Comparison of ENCODE assay signal across 2 cellular contexts in the genomic region with DNA sequence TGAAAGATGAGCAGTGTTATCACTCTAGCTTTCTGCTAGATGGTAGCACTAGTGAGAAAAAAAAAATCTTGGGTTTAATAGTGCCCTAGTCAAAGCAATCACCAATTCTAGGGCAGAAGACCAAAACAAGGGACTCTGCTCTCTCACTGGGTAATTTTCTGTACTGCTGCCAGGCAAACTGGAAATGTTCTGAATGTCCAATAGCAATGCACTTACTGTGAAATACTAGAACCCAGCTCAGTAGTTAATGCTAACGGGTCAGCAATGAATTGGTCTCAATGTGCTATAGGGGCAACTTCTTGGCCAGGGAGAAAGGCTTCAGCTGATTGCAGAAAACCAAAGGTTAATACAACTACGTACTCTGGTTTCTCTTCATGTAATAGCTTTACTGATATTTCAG.
TF ChIP-seq lines count a peak whose summit lies in the region.

No MANE protein-coding gene starts in this region.

TF ChIP-seq in SK-N-SH, 30 proteins besides CTCF, POLR2A, EP300 and RAD21 (continued from another document):
- TF ChIP-seq, protein P1, sequence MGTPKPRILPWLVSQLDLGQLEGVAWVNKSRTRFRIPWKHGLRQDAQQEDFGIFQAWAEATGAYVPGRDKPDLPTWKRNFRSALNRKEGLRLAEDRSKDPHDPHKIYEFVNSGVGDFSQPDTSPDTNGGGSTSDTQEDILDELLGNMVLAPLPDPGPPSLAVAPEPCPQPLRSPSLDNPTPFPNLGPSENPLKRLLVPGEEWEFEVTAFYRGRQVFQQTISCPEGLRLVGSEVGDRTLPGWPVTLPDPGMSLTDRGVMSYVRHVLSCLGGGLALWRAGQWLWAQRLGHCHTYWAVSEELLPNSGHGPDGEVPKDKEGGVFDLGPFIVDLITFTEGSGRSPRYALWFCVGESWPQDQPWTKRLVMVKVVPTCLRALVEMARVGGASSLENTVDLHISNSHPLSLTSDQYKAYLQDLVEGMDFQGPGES (IDR thresholded peaks at IDR 0.05; ENCODE audit: low read depth, low read length) = no peak
- TF ChIP-seq JUND (IDR thresholded peaks at IDR 0.05) = no peak
- no peak for TF ChIP-seq TEAD4 (IDR thresholded peaks at IDR 0.05; ENCODE audit: borderline replicate concordance, insufficient read depth)
- TF ChIP-seq NFIC (IDR thresholded peaks at IDR 0.05; ENCODE audit: borderline replicate concordance) = no peak
- TF ChIP-seq, protein P2, sequence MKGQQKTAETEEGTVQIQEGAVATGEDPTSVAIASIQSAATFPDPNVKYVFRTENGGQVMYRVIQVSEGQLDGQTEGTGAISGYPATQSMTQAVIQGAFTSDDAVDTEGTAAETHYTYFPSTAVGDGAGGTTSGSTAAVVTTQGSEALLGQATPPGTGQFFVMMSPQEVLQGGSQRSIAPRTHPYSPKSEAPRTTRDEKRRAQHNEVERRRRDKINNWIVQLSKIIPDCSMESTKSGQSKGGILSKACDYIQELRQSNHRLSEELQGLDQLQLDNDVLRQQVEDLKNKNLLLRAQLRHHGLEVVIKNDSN (IDR thresholded peaks at IDR 0.05; ENCODE audit: borderline replicate concordance, low read depth) = no peak
- no peak for TF ChIP-seq REST (IDR thresholded peaks at IDR 0.05; ENCODE audit: low read depth, low read length)
- TF ChIP-seq GATA2 (CRISPR knock-in tag; IDR thresholded peaks at IDR 0.05) = no peak
- TF ChIP-seq RFX5 (IDR thresholded peaks at IDR 0.05; ENCODE audit: low read length) = no peak
- TF ChIP-seq ELF1 (IDR thresholded peaks at IDR 0.05) = no peak
- TF ChIP-seq MEF2A (IDR thresholded peaks at IDR 0.05; ENCODE audit: borderline replicate concordance, low read depth) = no peak
- no peak for TF ChIP-seq TAF1 (IDR thresholded peaks at IDR 0.05; ENCODE audit: borderline replicate concordance, low read depth, low read length)
TF ChIP-seq in SK-N-SH: peak in this region for 0.

TF ChIP-seq in SK-N-SH treated with all-trans-retinoic acid at 6 μM for 48 hours, 23 proteins besides CTCF, POLR2A, EP300 and RAD21 (continued from another document):
- TF ChIP-seq CSRNP3 (CRISPR knock-in tag; IDR thresholded peaks at IDR 0.05) (no peak), ZC3H10 (CRISPR knock-in tag; IDR thresholded peaks at IDR 0.05) (no peak), GLIS3 (CRISPR knock-in tag; IDR thresholded peaks at IDR 0.05) (no peak)
